9 cellular contexts compared by ENCODE assay signal in genomic region chr11:63986932-63987513, GRCh38. TPM values are rescaled to one million over a fixed set of nuclear protein-coding genes. Genes with fewer than 3 reads are reported as not detected.
DNase-seq lines count a peak whose midpoint lies in the region; ATAC-seq and TF ChIP-seq lines count a peak whose summit lies in the region.
"Had no signal": no experiment of that assay in that cellular context is flagged by ENCODE, and none has a peak within 500 bp of the region (broad histone marks: within the 10 kb centered on the region; RNA-seq: fewer than 3 reads in every experiment).

No MANE protein-coding gene starts in this region.

- peaks cover 10% of the 10 kb centered on the region for H3K36me3 ChIP-seq in CD8-positive, alpha-beta T cell (ENCODE audit: insufficient read depth, low read length)
- H3K36me3 ChIP-seq in Panc1 (ENCODE audit: control insufficient read depth, insufficient read depth, low read length) (peaks cover 2% of the 10 kb centered on the region; the same call in 1 of the 2 replicates), osteoblast (ENCODE audit: insufficient read depth, low read length) (peaks cover 26% of the 10 kb centered on the region)

- no peak for ATAC-seq in CD8-positive, alpha-beta T cell
- ATAC-seq in Panc1: no peak
- no peak for ATAC-seq in HG02885 (IDR thresholded peaks at IDR 0.05; ENCODE audit: poor library complexity, unreplicated experiment)
- no peak for ATAC-seq in GM18858 (IDR thresholded peaks at IDR 0.05; ENCODE audit: unreplicated experiment)
- no peak for ATAC-seq in HG03342 (IDR thresholded peaks at IDR 0.05; ENCODE audit: unreplicated experiment)

- TF ChIP-seq CTCF in CD8-positive, alpha-beta T cell (IDR thresholded peaks at IDR 0.05): no peak
- TF ChIP-seq CTCF in Panc1 (IDR thresholded peaks at IDR 0.05) (no peak), osteoblast (IDR thresholded peaks at IDR 0.05; ENCODE audit: extremely low read depth, low read depth, low read length) (no peak)

- POLR2A ChIA-PET in CD8-positive, alpha-beta T cell (lab: Charles Lee): interaction anchor here (0.6 to 1.3 kb wide), 3 partner anchors 11 to 1478 kb away, joined by 3 to 4 read pairs (median 3); partner anchors contain the start of gene COX8A
- POLR2A ChIA-PET in Panc1 (lab: Charles Lee): no interaction called here

- H3K27me3 Mint-ChIP-seq in CD8-positive, alpha-beta T cell (ENCODE audit: low read depth): no peaks in the 10 kb centered on the region

- DNase-seq in CD8-positive, alpha-beta T cell: no peak
- DNase-seq in Panc1 (ENCODE audit: low read depth, low spot score): no peak
- no peak for DNase-seq in epithelial cell of prostate (ENCODE audit: low read depth, low spot score)
- peak; percentile 53 for DNase-seq in osteoblast (ENCODE audit: insufficient read length, low spot score, missing footprints)
- DNase-seq in NCI-H1417 treated with DMSO at 0.1 percent for 48 hours (lab: John Stamatoyannopoulos, UW): no peak

- no peak overlapping the region for H3K27ac Mint-ChIP-seq in CD8-positive, alpha-beta T cell

- H3K4me3 ChIP-seq in CD8-positive, alpha-beta T cell (ENCODE audit: low read depth, low read length): peak overlapping the region; percentile 65
- H3K4me3 ChIP-seq in Panc1 (ENCODE audit: low read depth in 2 of 2, low read length in 2 of 2): peak overlapping the region; percentile 89 to 93
- peak overlapping the region; percentile 93 for H3K4me3 ChIP-seq in osteoblast (ENCODE audit: insufficient read depth, low read length)

- H3K27ac ChIP-seq in CD8-positive, alpha-beta T cell (ENCODE audit: low read depth, low read length): peak overlapping the region; percentile 83
- H3K27ac ChIP-seq in Panc1 (ENCODE audit: low read length): peak overlapping the region; percentile 90
- H3K27ac ChIP-seq in epithelial cell of prostate: peak overlapping the region; percentile 86
- H3K27ac ChIP-seq in osteoblast (ENCODE audit: low read depth, low read length): peak overlapping the region; percentile 73

- peaks cover 39% of the 10 kb centered on the region for H3K36me3 Mint-ChIP-seq in CD8-positive, alpha-beta T cell

- H3K9me3 Mint-ChIP-seq in CD8-positive, alpha-beta T cell: no peaks in the 10 kb centered on the region

- peaks cover 22% of the 10 kb centered on the region for H3K4me1 ChIP-seq in CD8-positive, alpha-beta T cell (ENCODE audit: insufficient read depth, low read length)
- H3K4me1 ChIP-seq in Panc1 (ENCODE audit: control insufficient read depth, insufficient read depth, low read length) (peaks cover 21% of the 10 kb centered on the region), osteoblast (ENCODE audit: insufficient read depth, low read length) (peaks cover 14% of the 10 kb centered on the region)

- peak overlapping the region; percentile 91 for H3K4me2 ChIP-seq in osteoblast (ENCODE audit: insufficient read depth, low read length)

- H3K27me3 ChIP-seq in CD8-positive, alpha-beta T cell (ENCODE audit: insufficient read depth, low read length): no peaks in the 10 kb centered on the region
- H3K27me3 ChIP-seq in Panc1 (ENCODE audit: control insufficient read depth, insufficient read depth, low read length) (no peaks in the 10 kb centered on the region), osteoblast (ENCODE audit: insufficient read depth, low read length) (no peaks in the 10 kb centered on the region)

- peaks cover 31% of the 10 kb centered on the region for H3K4me1 Mint-ChIP-seq in CD8-positive, alpha-beta T cell (ENCODE audit: low read depth)

- H3K4me3 Mint-ChIP-seq in CD8-positive, alpha-beta T cell: peak overlapping the region; percentile 73

- CTCF ChIA-PET in CD8-positive, alpha-beta T cell (lab: Charles Lee): interaction anchor here (2.2 kb wide), 1 partner anchor 149 kb away, joined by 12 read pairs; the partner anchor contains the start of gene MARK2
- CTCF ChIA-PET in Panc1 (lab: Charles Lee): no interaction called here

- BruUV-seq in Panc1 (replicated peaks; lab: Mats Ljungman, UMichigan): no TSS peak

- no peaks in the 10 kb centered on the region for H3K9me3 ChIP-seq in CD8-positive, alpha-beta T cell (ENCODE audit: low read length)
- H3K9me3 ChIP-seq in Panc1 (ENCODE audit: control insufficient read depth, insufficient read depth, low read depth, low read length) (no peaks in the 10 kb centered on the region), osteoblast (ENCODE audit: low read depth, low read length) (no peaks in the 10 kb centered on the region)

- intact Hi-C loops in CD8-positive, alpha-beta T cell (cut with DNase I, micrococcal nuclease): loop anchor here (1.0 to 10.0 kb wide), 5 partner anchors 13 to 258 kb away; partner anchors contain the start of genes COX8A (in 2 of the 2), FKBP2 (in 1 of the 2), MARK2 (in 1 of the 2) and PPP1R14B (in 1 of the 2)
- intact Hi-C loops in Panc1 (cut with micrococcal nuclease; ENCODE audit: unreplicated experiment): no loop called here

- H4K20me1 ChIP-seq in osteoblast (ENCODE audit: insufficient read depth, low read length): peaks cover 26% of the 10 kb centered on the region

- in situ Hi-C loops in Panc1 (cut with HindIII; ENCODE audit: low pct_unique_long_range_greater_than_20kb, low sequenced_read_pairs): no loop called here

- H2AFZ ChIP-seq in osteoblast (ENCODE audit: low read length): no peak overlapping the region

- H3K79me2 ChIP-seq in osteoblast (ENCODE audit: insufficient read depth, low read length): peaks cover 66% of the 10 kb centered on the region

RNA-seq across cellular contexts. Expression of gene OTUB1, which starts 0.8 kb away (rescaled TPM):
- total RNA-seq in CD8-positive, alpha-beta T cell: 10 to 100 TPM; 67.2 to 68.7 TPM
- total RNA-seq in Panc1 (2021; ENCODE audit: unreplicated experiment) (118 TPM), osteoblast (32.1 and 34.4 TPM in 2 replicates)
- polyA plus RNA-seq in Panc1 (2012; ENCODE audit: insufficient read length): 169 TPM

RNA-seq across cellular contexts. Expression of gene COX8A, which starts 12.6 kb away (rescaled TPM):
- total RNA-seq in CD8-positive, alpha-beta T cell: 100 to 1,000 TPM in 1 of 2 experiments, 10 to 100 TPM in 1; 97.6 to 111 TPM
- total RNA-seq in Panc1 (2021; ENCODE audit: unreplicated experiment) (613 TPM), osteoblast (159 and 190 TPM in 2 replicates)
- polyA plus RNA-seq in Panc1 (2012; ENCODE audit: insufficient read length): 788 TPM

RNA-seq across cellular contexts. Expression of gene NAA40, which starts 48.2 kb away (rescaled TPM):
- 10 to 100 TPM; 12.0 to 14.6 TPM for total RNA-seq in CD8-positive, alpha-beta T cell
- total RNA-seq in Panc1 (2021; ENCODE audit: unreplicated experiment) (43.2 TPM), osteoblast (11.9 and 12.1 TPM in 2 replicates)
- 29.4 TPM for polyA plus RNA-seq in Panc1 (2012; ENCODE audit: insufficient read length)

RNA-seq across cellular contexts. Expression of gene FLRT1, which starts 48.7 kb away (rescaled TPM):
- not detected for total RNA-seq in CD8-positive, alpha-beta T cell
- total RNA-seq in Panc1 (2021; ENCODE audit: unreplicated experiment) (0.51 TPM), osteoblast (under 0.01 and 0.29 TPM in 2 replicates)
- polyA plus RNA-seq in Panc1 (2012; ENCODE audit: insufficient read length): 1.9 TPM
- total RNA-seq: T-helper 2 cell treated with Interferon-gamma antibody and Interleukin-4, amounts not matched to agents 100 ng/mL and 5 ng/mL, for 36 hours had no signal
